Comparison of ENCODE assay signal across 8 cellular contexts in the genomic region with DNA sequence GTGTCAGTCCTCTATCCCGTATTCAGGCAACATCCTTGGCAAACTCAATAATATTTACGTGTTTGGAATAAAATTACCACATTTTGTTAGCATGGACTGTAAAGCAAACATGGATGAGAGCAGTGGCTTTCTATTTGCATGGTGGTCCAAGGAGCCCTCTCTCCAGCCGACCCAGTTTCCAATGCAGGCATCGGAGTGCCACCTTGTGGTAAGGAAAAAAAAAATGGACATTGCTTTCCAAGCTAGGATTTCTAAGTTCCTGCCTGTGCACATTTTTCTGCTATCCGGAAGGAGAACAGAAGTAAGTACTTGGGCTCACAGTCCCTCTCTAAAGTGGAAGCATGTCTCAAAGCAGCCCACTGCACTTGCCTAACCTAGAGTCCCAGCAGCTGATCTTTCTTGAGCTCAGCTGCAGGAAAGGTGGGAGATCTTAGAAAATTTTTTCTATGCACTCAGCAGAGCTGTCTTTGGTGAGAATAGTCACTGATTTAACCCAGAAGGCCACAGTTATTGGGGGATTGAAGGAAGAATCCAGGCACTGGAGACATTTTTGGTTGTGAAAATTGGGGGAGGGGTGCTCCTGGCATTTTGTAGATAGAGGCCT. TPM values are rescaled to one million over a fixed set of nuclear protein-coding genes. Genes with fewer than 3 reads are reported as not detected.
A peak's percentile ranks its signal among the peaks of the same experiment; 100 is the strongest.
DNase-seq lines count a peak whose midpoint lies in the region; ATAC-seq, FAIRE-seq and TF ChIP-seq lines count a peak whose summit lies in the region.

No MANE protein-coding gene starts in this region.

- FAIRE-seq in kidney (lab: Jason Lieb, UNC), result no peak

- no peak overlapping the region for H3K27ac Mint-ChIP-seq in activated naive CD4-positive, alpha-beta T cell treated with anti-CD3 and anti-CD28 coated beads, Interleukin-2, amount 50 U/mL, for 72 hours

- H3K36me3 ChIP-seq in kidney (ENCODE audit: control insufficient read depth in 1 of 2, insufficient read depth in 2 of 2, low read length in 2 of 2), result no peaks in the 10 kb centered on the region
- no peaks in the 10 kb centered on the region for H3K36me3 ChIP-seq in left lung
- no peaks in the 10 kb centered on the region for H3K36me3 ChIP-seq in thyroid gland

- H3K27me3 ChIP-seq in left lung (no peaks in the 10 kb centered on the region), thyroid gland (no peaks in the 10 kb centered on the region)

- no peak for TF ChIP-seq POLR2A in thyroid gland (IDR thresholded peaks at IDR 0.05)

- H3K9me3 ChIP-seq in kidney (ENCODE audit: control insufficient read depth in 1 of 2, low read length in 2 of 2) (no peaks in the 10 kb centered on the region), left lung (no peaks in the 10 kb centered on the region), thyroid gland (no peaks in the 10 kb centered on the region)

- peak; percentile 67 for ATAC-seq in SK-N-SH treated with all-trans-retinoic acid at 6 μM for 48 hours
- no peak for ATAC-seq in activated naive CD4-positive, alpha-beta T cell treated with anti-CD3 and anti-CD28 coated beads, Interleukin-2, amount 50 U/mL, for 72 hours
- no peak for ATAC-seq in left lung

- no peaks in the 10 kb centered on the region for H3K4me1 ChIP-seq in kidney (ENCODE audit: control insufficient read depth in 1 of 2, insufficient read depth in 1 of 2, low read depth in 1 of 2, low read length in 2 of 2)
- no peaks in the 10 kb centered on the region for H3K4me1 ChIP-seq in left lung
- no peaks in the 10 kb centered on the region for H3K4me1 ChIP-seq in thyroid gland

- H3K4me3 ChIP-seq in kidney (ENCODE audit: low read length in 2 of 2) (no peak overlapping the region), left lung (no peak overlapping the region), thyroid gland (replicated peaks in 1 of 3) (no peak overlapping the region)

- H3K36me3 Mint-ChIP-seq in activated naive CD4-positive, alpha-beta T cell treated with anti-CD3 and anti-CD28 coated beads, Interleukin-2, amount 50 U/mL, for 72 hours, result no peaks in the 10 kb centered on the region

- intact Hi-C loops in kidney (cut with DNase I), result no loop called here
- intact Hi-C loops in left lung (cut with DNase I), result no loop called here
- intact Hi-C loops in thyroid gland (cut with DNase I), result no loop called here

- H3K9me3 Mint-ChIP-seq in activated naive CD4-positive, alpha-beta T cell treated with anti-CD3 and anti-CD28 coated beads, Interleukin-2, amount 50 U/mL, for 72 hours, result no peaks in the 10 kb centered on the region

- peak; percentile 26 for TF ChIP-seq CTCF in kidney (IDR thresholded peaks at IDR 0.05; ENCODE audit: borderline replicate concordance, extremely low read depth, insufficient read depth)
- no peak for TF ChIP-seq CTCF in left lung (IDR thresholded peaks at IDR 0.05)
- TF ChIP-seq CTCF in thyroid gland (IDR thresholded peaks at IDR 0.05), result peak in 2 of 6 experiments; percentile 21 to 40

- no peak overlapping the region for H3K9ac ChIP-seq in kidney (ENCODE audit: low read length in 2 of 2)

- H3K27ac ChIP-seq in kidney (ENCODE audit: low read depth in 2 of 2, low read length in 2 of 2) (no peak overlapping the region), left lung (no peak overlapping the region), thyroid gland (no peak overlapping the region)

- WGBS in thyroid gland, 2 donors, result 12 to 13% methylated on average over 5 of the region's 5 CpGs

- peak; percentile 45 for DNase-seq in COLO829 (ENCODE audit: low spot score)
- DNase-seq in HT1080 (ENCODE audit: low read depth), result peak; percentile 25
- no peak for DNase-seq in kidney
- no peak for DNase-seq in activated naive CD4-positive, alpha-beta T cell treated with anti-CD3 and anti-CD28 coated beads, Interleukin-2, amount 50 U/mL, for 72 hours (ENCODE audit: low spot score in 2 of 2)
- DNase-seq in left lung, result no peak
- no peak for DNase-seq in 8988T
- DNase-seq in thyroid gland, result no peak

TF ChIP-seq in SK-N-SH treated with all-trans-retinoic acid at 6 μM for 48 hours, 23 proteins besides CTCF, POLR2A, EP300 and RAD21:
- no peak for TF ChIP-seq ZC3H10 (CRISPR knock-in tag; IDR thresholded peaks at IDR 0.05)
- no peak for TF ChIP-seq ZNF70 (CRISPR knock-in tag; IDR thresholded peaks at IDR 0.05)
- TF ChIP-seq, protein P1, sequence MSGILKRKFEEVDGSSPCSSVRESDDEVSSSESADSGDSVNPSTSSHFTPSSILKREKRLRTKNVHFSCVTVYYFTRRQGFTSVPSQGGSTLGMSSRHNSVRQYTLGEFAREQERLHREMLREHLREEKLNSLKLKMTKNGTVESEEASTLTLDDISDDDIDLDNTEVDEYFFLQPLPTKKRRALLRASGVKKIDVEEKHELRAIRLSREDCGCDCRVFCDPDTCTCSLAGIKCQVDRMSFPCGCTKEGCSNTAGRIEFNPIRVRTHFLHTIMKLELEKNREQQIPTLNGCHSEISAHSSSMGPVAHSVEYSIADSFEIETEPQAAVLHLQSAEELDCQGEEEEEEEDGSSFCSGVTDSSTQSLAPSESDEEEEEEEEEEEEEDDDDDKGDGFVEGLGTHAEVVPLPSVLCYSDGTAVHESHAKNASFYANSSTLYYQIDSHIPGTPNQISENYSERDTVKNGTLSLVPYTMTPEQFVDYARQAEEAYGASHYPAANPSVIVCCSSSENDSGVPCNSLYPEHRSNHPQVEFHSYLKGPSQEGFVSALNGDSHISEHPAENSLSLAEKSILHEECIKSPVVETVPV (CRISPR knock-in tag; IDR thresholded peaks at IDR 0.05), result no peak
- TF ChIP-seq TOX (CRISPR knock-in tag; IDR thresholded peaks at IDR 0.05; ENCODE audit: borderline replicate concordance), result no peak
- TF ChIP-seq ZNF8 (CRISPR knock-in tag; IDR thresholded peaks at IDR 0.05), result no peak
- TF ChIP-seq ESRRG (CRISPR knock-in tag; IDR thresholded peaks at IDR 0.05), result no peak
- TF ChIP-seq GLIS3 (CRISPR knock-in tag; IDR thresholded peaks at IDR 0.05), result no peak

RNA-seq across cellular contexts. Expression of gene ERCC4, which starts 46.0 kb away (rescaled TPM):
- 6.3 and 6.7 TPM in 2 replicates for total RNA-seq in HT1080 (2014; rRNA removed; shearing (Covaris generic))
- 3.8 and 5.1 TPM in 2 replicates for polyA plus RNA-seq in HT1080 (2015; cell fraction: cytosol; rRNA removed)
- 10.0 and 11.3 TPM in 2 replicates for polyA plus RNA-seq in HT1080 (2015; cell fraction: nucleus; rRNA removed)
- total RNA-seq in kidney (10.5 TPM), left lung (10 to 100 TPM; 10.7 to 11.8 TPM), thyroid gland (10 to 100 TPM in 3 of 4 donors, 1 to 10 TPM in 1; 7.5 to 13.2 (median 11.9) TPM)
- polyA plus RNA-seq in kidney (ENCODE audit: insufficient read depth, low read depth, low replicate concordance), result 2.0 TPM
- total RNA-seq in activated naive CD4-positive, alpha-beta T cell treated with anti-CD3 and anti-CD28 coated beads, Interleukin-2, amount 50 U/mL, for 72 hours, result 10 to 100 TPM; 12.0 to 13.1 TPM

Comparison
In these comparisons a context has a peak if more than half of its experiments do, and no peak if none do; other contexts are left out.
1. DNase-seq: peak in COLO829 (single experiment) and HT1080 (single experiment); none in kidney (single experiment), activated naive CD4-positive, alpha-beta T cell treated with anti-CD3 and anti-CD28 coated beads, Interleukin-2, amount 50 U/mL, for 72 hours (0 of 2), left lung (0 of 2), 8988T (single experiment) and thyroid gland (0 of 2).